ENCODE assay signal across 22 cellular contexts in the genomic region with DNA sequence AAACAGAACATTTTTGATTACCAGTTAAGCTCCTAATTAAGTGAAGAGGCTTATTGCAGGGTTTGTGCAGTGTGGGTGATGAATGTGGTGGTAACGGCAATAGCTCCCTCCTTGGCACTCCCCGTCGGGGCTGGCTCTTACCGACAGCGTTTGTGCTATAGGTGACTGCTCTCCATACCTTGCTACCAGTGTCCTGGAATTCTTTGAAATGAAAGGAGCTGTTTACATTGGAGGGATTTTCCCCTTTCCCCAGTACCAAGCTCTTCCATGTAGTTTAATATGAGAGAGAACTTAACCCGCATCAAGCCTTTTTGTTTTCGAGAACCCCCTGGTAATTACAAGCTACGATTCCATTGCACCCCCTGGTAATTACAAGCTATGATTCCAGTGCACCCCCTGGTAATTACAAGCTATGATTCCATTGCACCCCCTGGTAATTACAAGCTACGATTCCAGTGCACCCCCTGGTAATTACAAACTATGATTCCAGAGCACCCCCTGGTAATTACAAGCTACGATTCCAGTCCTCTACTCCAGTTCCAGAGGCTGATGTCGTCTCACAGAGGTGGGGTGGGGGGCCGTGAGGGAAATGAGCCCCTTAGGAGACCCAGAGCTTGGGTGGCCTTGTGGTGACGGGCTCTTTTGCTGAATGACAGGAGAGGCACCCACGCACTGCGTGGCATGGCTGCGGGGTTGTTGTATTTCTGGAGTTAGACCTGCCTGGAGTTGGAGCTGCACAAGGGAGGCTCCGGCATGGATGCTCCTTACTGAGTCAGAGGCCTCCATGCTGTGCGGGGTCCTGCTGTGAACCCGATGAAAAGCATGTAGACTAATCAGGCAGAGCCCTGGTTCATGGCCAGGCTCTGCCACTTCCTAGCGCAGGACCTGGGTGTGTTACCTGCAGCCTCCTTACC.
"Had no signal": no experiment of that assay in that cellular context is flagged by ENCODE, and none has a peak within 500 bp of the region (broad histone marks: within the 10 kb centered on the region; RNA-seq: fewer than 3 reads in every experiment).

No MANE protein-coding gene starts in this region.

- H3K27ac ChIP-seq: body of pancreas, colonic mucosa, gastrocnemius medialis, uterus had no signal

- DNase-seq: activated CD4-positive, alpha-beta T cell treated with anti-CD3 and anti-CD28 coated beads, Interleukin-2, amount 10 ng/mL, durations not matched to agents 7 days and 5 days; activated CD8-positive, alpha-beta memory T cell treated with anti-CD3 and anti-CD28 coated beads for 24 hours; body of pancreas; central memory CD4-positive, alpha-beta T cell; colonic mucosa; gastrocnemius medialis; head of caudate nucleus; immature natural killer cell; mesenchymal stem cell; naive thymus-derived CD8-positive, alpha-beta T cell; retina; stimulated activated CD4-positive, alpha-beta T cell treated with anti-CD3 and anti-CD28 coated beads, Interleukin-12 subunit alpha, Interleukin-12 subunit beta, amount 100 ng/mL, for 4 hours; stimulated activated CD4-positive, alpha-beta T cell treated with anti-CD3 and anti-CD28 coated beads, Interleukin-1b, Interleukin-23, amount 100 ng/mL, for 48 hours; stimulated activated CD8-positive, alpha-beta memory T cell treated with anti-CD3 and anti-CD28 coated beads, Interleukin-4, amount 100 ng/mL, for 48 hours; stimulated activated naive CD4-positive, alpha-beta T cell treated with Interleukin-2 at 50 U/mL for 16 hours; T1000; uterus had no signal

- H3K27me3 Mint-ChIP-seq: activated CD4-positive, alpha-beta T cell treated with anti-CD3 and anti-CD28 coated beads, Interleukin-2, amount 10 ng/mL, durations not matched to agents 7 days and 5 days; activated naive CD8-positive, alpha-beta T cell; naive thymus-derived CD8-positive, alpha-beta T cell had no signal

- H3K9me3 Mint-ChIP-seq: activated CD4-positive, alpha-beta T cell treated with anti-CD3 and anti-CD28 coated beads, Interleukin-2, amount 10 ng/mL, durations not matched to agents 7 days and 5 days; activated T-helper 1 cell treated with anti-CD3 and anti-CD28 coated beads, Interleukin-12 subunit alpha, Interleukin-12 subunit beta, Interleukin-2, Interleukin-4 antibody, amounts not matched to agents 30 ng/mL and 10 ng/mL and 1 ng/mL, durations not matched to agents 14 hours and 24 hours and 36 hours; immature natural killer cell had no signal

- H3K4me1 ChIP-seq: colonic mucosa, uterus had no signal

- FAIRE-seq: endometrium had no signal

- H3K36me3 Mint-ChIP-seq: activated naive CD8-positive, alpha-beta T cell had no signal

- H3K27ac Mint-ChIP-seq: activated CD4-positive, alpha-beta T cell treated with anti-CD3 and anti-CD28 coated beads, Interleukin-2, amount 10 ng/mL, durations not matched to agents 7 days and 5 days; activated naive CD8-positive, alpha-beta T cell; activated T-helper 1 cell treated with anti-CD3 and anti-CD28 coated beads, Interleukin-12 subunit alpha, Interleukin-12 subunit beta, Interleukin-2, Interleukin-4 antibody, amounts not matched to agents 30 ng/mL and 10 ng/mL and 1 ng/mL, durations not matched to agents 14 hours and 24 hours and 36 hours had no signal

- H3K27me3 ChIP-seq: body of pancreas, colonic mucosa, gastrocnemius medialis, tibial nerve, uterus had no signal

- H3K4me3 ChIP-seq: body of pancreas, colonic mucosa, gastrocnemius medialis, tibial nerve, uterus had no signal

- H3K36me3 ChIP-seq: colonic mucosa, gastrocnemius medialis, uterus had no signal

- H3K4me3 Mint-ChIP-seq: activated CD4-positive, alpha-beta T cell treated with anti-CD3 and anti-CD28 coated beads, Interleukin-2, amount 10 ng/mL, durations not matched to agents 7 days and 5 days; activated naive CD8-positive, alpha-beta T cell; activated T-helper 1 cell treated with anti-CD3 and anti-CD28 coated beads, Interleukin-12 subunit alpha, Interleukin-12 subunit beta, Interleukin-2, Interleukin-4 antibody, amounts not matched to agents 30 ng/mL and 10 ng/mL and 1 ng/mL, durations not matched to agents 14 hours and 24 hours and 36 hours; immature natural killer cell; naive thymus-derived CD8-positive, alpha-beta T cell had no signal

- ATAC-seq: activated CD4-positive, CD25-positive, alpha-beta regulatory T cell treated with anti-CD3 and anti-CD28 coated beads, Interleukin-2, amount 50 U/mL, for 24 hours; body of pancreas; gastrocnemius medialis; naive thymus-derived CD8-positive, alpha-beta T cell had no signal

- H3K9me3 ChIP-seq: body of pancreas, colonic mucosa, gastrocnemius medialis, tibial nerve, uterus had no signal
